ENCODE assay signal across 8 cellular contexts in the genomic region with DNA sequence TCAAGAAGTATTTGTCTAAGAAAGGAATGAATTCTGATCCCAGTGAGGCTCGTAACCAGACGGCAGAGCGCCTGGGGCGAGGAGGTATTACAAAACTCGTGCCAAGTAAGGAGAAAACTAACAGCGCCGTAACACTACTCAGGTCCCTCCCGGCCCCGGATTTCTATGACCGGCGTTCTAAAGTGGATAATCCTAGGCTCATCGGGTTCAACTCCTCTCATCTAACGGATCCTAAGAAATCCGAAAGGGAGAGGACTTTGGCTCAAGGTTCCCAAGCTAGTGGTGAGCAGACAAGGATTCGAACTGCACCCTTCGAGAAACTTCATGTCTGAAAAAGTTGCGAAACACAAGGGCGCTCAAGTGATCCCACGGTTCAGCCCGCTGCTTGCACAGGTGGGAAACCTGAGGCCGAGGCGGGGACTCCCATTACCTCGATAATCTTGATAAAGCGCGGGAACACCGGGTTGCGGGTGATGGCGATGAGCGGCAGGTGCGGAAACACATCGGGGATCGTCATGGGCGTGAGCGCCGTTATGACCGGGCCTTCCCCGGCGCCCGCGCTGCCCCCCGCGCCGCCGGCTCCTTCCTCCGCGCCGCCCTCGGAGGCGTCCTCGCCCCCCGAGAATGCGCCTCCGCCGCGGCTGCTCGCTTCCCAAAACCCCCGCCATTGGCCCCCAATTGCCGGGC. TPM values are rescaled to one million over a fixed set of nuclear protein-coding genes. Genes with fewer than 3 reads are reported as not detected.
A peak's percentile ranks its signal among the peaks of the same experiment; 100 is the strongest.
DNase-seq lines count a peak whose midpoint lies in the region; ATAC-seq, FAIRE-seq and TF ChIP-seq lines count a peak whose summit lies in the region.

No MANE protein-coding gene starts in this region.

- H3K79me2 ChIP-seq in Karpas-422 (ENCODE audit: low read length) (peaks cover 51% of the 10 kb centered on the region), astrocyte (ENCODE audit: insufficient read depth, low read length) (peaks cover 51% of the 10 kb centered on the region)

- no peaks in the 10 kb centered on the region for H3K27me3 Mint-ChIP-seq in activated T-cell treated with anti-CD3 and anti-CD28 coated beads, Interleukin-2, amount 50 U/mL, for 4 hours (ENCODE audit: low read depth)
- H3K27me3 Mint-ChIP-seq in astrocyte (ENCODE audit: low read depth, unreplicated experiment) = no peaks in the 10 kb centered on the region

- no peak for DNase-seq in activated T-cell treated with anti-CD3 and anti-CD28 coated beads, Interleukin-2, amount 50 U/mL, for 4 hours
- DNase-seq in activated T-cell treated with anti-CD3 and anti-CD28 coated beads for 4 hours (no peak), Karpas-422 (peak; percentile 71), astrocyte (ENCODE audit: low read depth) (no peak), kidney (peak; percentile 82), DMS153 treated with DMSO at 0.1 percent for 48 hours (lab: John Stamatoyannopoulos, UW; ENCODE audit: unreplicated experiment) (no peak)
- DNase-seq in stimulated activated effector memory CD8-positive, alpha-beta T cell treated with anti-CD3 and anti-CD28 coated beads, Interleukin-12 subunit alpha, Interleukin-12 subunit beta, amount 100 ng/mL, for 72 hours (ENCODE audit: low spot score in 2 of 2) = peak in 1 of 2 donors; percentile 73

- FAIRE-seq in astrocyte (lab: Jason Lieb, UNC) = no peak
- no peak for FAIRE-seq in kidney (lab: Jason Lieb, UNC)

- H3K4me1 ChIP-seq in Karpas-422 (ENCODE audit: low read length) (peaks cover 22% of the 10 kb centered on the region), astrocyte (ENCODE audit: insufficient read depth, low read length) (peaks cover 27% of the 10 kb centered on the region), kidney (ENCODE audit: control insufficient read depth in 1 of 2, insufficient read depth in 1 of 2, low read depth in 1 of 2, low read length in 2 of 2) (peaks cover 4 to 17% of the 10 kb centered on the region in 2 donors)

- no peaks in the 10 kb centered on the region for H3K27me3 ChIP-seq in Karpas-422 (ENCODE audit: low read length)
- H3K27me3 ChIP-seq in astrocyte (ENCODE audit: insufficient read depth, low read length) = no peaks in the 10 kb centered on the region

- H2AFZ ChIP-seq in Karpas-422 (ENCODE audit: low read length) = no peak overlapping the region
- peak overlapping the region; percentile 38 for H2AFZ ChIP-seq in astrocyte (ENCODE audit: low read depth, low read length)

- H4K20me1 ChIP-seq in Karpas-422 (ENCODE audit: insufficient read depth, low read depth, low read length) (peaks cover 13% of the 10 kb centered on the region), astrocyte (ENCODE audit: insufficient read depth, low read length) (peaks cover 34% of the 10 kb centered on the region)

- H3K27ac Mint-ChIP-seq in astrocyte (ENCODE audit: unreplicated experiment) = peak overlapping the region; percentile 100
- H3K27ac Mint-ChIP-seq in stimulated activated effector memory CD8-positive, alpha-beta T cell treated with anti-CD3 and anti-CD28 coated beads, Interleukin-12 subunit alpha, Interleukin-12 subunit beta, amount 100 ng/mL, for 72 hours = peak overlapping the region; percentile 98

- no peaks in the 10 kb centered on the region for H3K9me3 Mint-ChIP-seq in activated T-cell treated with anti-CD3 and anti-CD28 coated beads, Interleukin-2, amount 50 U/mL, for 4 hours
- no peaks in the 10 kb centered on the region for H3K9me3 Mint-ChIP-seq in astrocyte (ENCODE audit: unreplicated experiment)
- H3K9me3 Mint-ChIP-seq in stimulated activated effector memory CD8-positive, alpha-beta T cell treated with anti-CD3 and anti-CD28 coated beads, Interleukin-12 subunit alpha, Interleukin-12 subunit beta, amount 100 ng/mL, for 72 hours = no peaks in the 10 kb centered on the region

- peak overlapping the region; percentile 93 for H3K4me3 Mint-ChIP-seq in activated T-cell treated with anti-CD3 and anti-CD28 coated beads, Interleukin-2, amount 50 U/mL, for 4 hours
- peak overlapping the region; percentile 98 for H3K4me3 Mint-ChIP-seq in astrocyte (ENCODE audit: unreplicated experiment)
- peak overlapping the region; percentile 90 for H3K4me3 Mint-ChIP-seq in stimulated activated effector memory CD8-positive, alpha-beta T cell treated with anti-CD3 and anti-CD28 coated beads, Interleukin-12 subunit alpha, Interleukin-12 subunit beta, amount 100 ng/mL, for 72 hours

- peaks cover 13% of the 10 kb centered on the region; the same call in 1 of the 2 replicates for H3K36me3 ChIP-seq in Karpas-422 (ENCODE audit: insufficient read depth, low read length)
- H3K36me3 ChIP-seq in astrocyte (ENCODE audit: insufficient read depth, low read length) = peaks cover 2% of the 10 kb centered on the region
- H3K36me3 ChIP-seq in kidney (ENCODE audit: control insufficient read depth in 1 of 2, insufficient read depth in 2 of 2, low read length in 2 of 2) = peaks cover 0 to 3% of the 10 kb centered on the region in 2 donors

- no peak for ATAC-seq in activated T-cell treated with anti-CD3 and anti-CD28 coated beads, Interleukin-2, amount 50 U/mL, for 4 hours
- no peak for ATAC-seq in stimulated activated effector memory CD8-positive, alpha-beta T cell treated with anti-CD3 and anti-CD28 coated beads, Interleukin-12 subunit alpha, Interleukin-12 subunit beta, amount 100 ng/mL, for 72 hours
- no peak for ATAC-seq in GM21526 (IDR thresholded peaks at IDR 0.05; ENCODE audit: low FRiP score, unreplicated experiment)

- peak overlapping the region; percentile 82 for H3K9ac ChIP-seq in Karpas-422 (ENCODE audit: low read length)
- H3K9ac ChIP-seq in astrocyte (ENCODE audit: low read length) = peak overlapping the region; percentile 96
- peak overlapping the region; percentile 71 to 80 for H3K9ac ChIP-seq in kidney (ENCODE audit: low read length in 2 of 2)

- H3K9me3 ChIP-seq in Karpas-422 (ENCODE audit: low read length) (no peaks in the 10 kb centered on the region), astrocyte (ENCODE audit: insufficient read depth, low read depth, low read length) (no peaks in the 10 kb centered on the region), kidney (ENCODE audit: control insufficient read depth in 1 of 2, low read length in 2 of 2) (no peaks in the 10 kb centered on the region)

- H3K4me1 Mint-ChIP-seq in activated T-cell treated with anti-CD3 and anti-CD28 coated beads, Interleukin-2, amount 50 U/mL, for 4 hours (ENCODE audit: low read depth) = peaks cover 31% of the 10 kb centered on the region
- peaks cover 15% of the 10 kb centered on the region for H3K4me1 Mint-ChIP-seq in astrocyte (ENCODE audit: low read depth, unreplicated experiment)
- peaks cover 13% of the 10 kb centered on the region for H3K4me1 Mint-ChIP-seq in stimulated activated effector memory CD8-positive, alpha-beta T cell treated with anti-CD3 and anti-CD28 coated beads, Interleukin-12 subunit alpha, Interleukin-12 subunit beta, amount 100 ng/mL, for 72 hours

- H3K4me3 ChIP-seq in Karpas-422 (ENCODE audit: low read length) (peak overlapping the region; percentile 82), astrocyte (ENCODE audit: insufficient read depth, low read depth, low read length) (peak overlapping the region; percentile 90), kidney (ENCODE audit: low read length in 2 of 2) (peak overlapping the region; percentile 81 to 98)

- H3K27ac ChIP-seq in Karpas-422 (ENCODE audit: low read length) (peak overlapping the region; percentile 77; the same call in 1 of the 2 replicates), astrocyte (ENCODE audit: low read depth, low read length) (peak overlapping the region; percentile 95), kidney (ENCODE audit: low read depth in 2 of 2, low read length in 2 of 2) (peak overlapping the region; percentile 94 to 98)

- TF ChIP-seq CTCF in astrocyte (IDR thresholded peaks at IDR 0.05; ENCODE audit: insufficient read depth, low read depth, low read length) (no peak), kidney (IDR thresholded peaks at IDR 0.05; ENCODE audit: borderline replicate concordance, extremely low read depth, insufficient read depth) (no peak)

- H3K9me2 ChIP-seq in Karpas-422 (replicated peaks; ENCODE audit: insufficient read depth, low read length) = no peaks in the 10 kb centered on the region

- H3K4me2 ChIP-seq in Karpas-422 (ENCODE audit: low read depth, low read length, poor library complexity, severe bottlenecking) (peak overlapping the region; percentile 98), astrocyte (ENCODE audit: low read length) (peak overlapping the region; percentile 91)

- H3K36me3 Mint-ChIP-seq in activated T-cell treated with anti-CD3 and anti-CD28 coated beads, Interleukin-2, amount 50 U/mL, for 4 hours (ENCODE audit: insufficient read depth) = peaks cover 18% of the 10 kb centered on the region
- no peaks in the 10 kb centered on the region for H3K36me3 Mint-ChIP-seq in astrocyte (ENCODE audit: low read depth, unreplicated experiment)
- H3K36me3 Mint-ChIP-seq in stimulated activated effector memory CD8-positive, alpha-beta T cell treated with anti-CD3 and anti-CD28 coated beads, Interleukin-12 subunit alpha, Interleukin-12 subunit beta, amount 100 ng/mL, for 72 hours = peaks cover 71% of the 10 kb centered on the region

- intact Hi-C loops in kidney (cut with DNase I) = no loop called here

RNA-seq across cellular contexts. Expression of a gene that starts 0.5 kb away (rescaled TPM):
- total RNA-seq in activated T-cell treated with anti-CD3 and anti-CD28 coated beads, Interleukin-2, amount 50 U/mL, for 4 hours = 100 to 1,000 TPM; 286 to 342 (median 328) TPM
- total RNA-seq in Karpas-422 (2014; rRNA removed; shearing (Covaris generic); ENCODE audit: low replicate concordance) = 65.7 and 165 TPM in 2 replicates
- total RNA-seq in astrocyte (77.8 and 85.2 TPM in 2 replicates), kidney (67.1 TPM)
- 71.5 TPM for polyA plus RNA-seq in kidney (ENCODE audit: insufficient read depth, low read depth, low replicate concordance)

RNA-seq across cellular contexts. Expression of a gene that starts 1.0 kb away (rescaled TPM):
- not detected for total RNA-seq in activated T-cell treated with anti-CD3 and anti-CD28 coated beads, Interleukin-2, amount 50 U/mL, for 4 hours
- not detected in 2 replicates for total RNA-seq in Karpas-422 (2014; rRNA removed; shearing (Covaris generic); ENCODE audit: low replicate concordance)
- total RNA-seq in astrocyte = not detected in 2 replicates
- not detected for total RNA-seq in kidney
- not detected for polyA plus RNA-seq in kidney (ENCODE audit: insufficient read depth, low read depth, low replicate concordance)

RNA-seq across cellular contexts. Expression of a gene that starts 29.3 kb away (rescaled TPM):
- 1,000 to 10,000 TPM; 1,683 to 1,753 (median 1,705) TPM for total RNA-seq in activated T-cell treated with anti-CD3 and anti-CD28 coated beads, Interleukin-2, amount 50 U/mL, for 4 hours
- total RNA-seq in Karpas-422 (2014; rRNA removed; shearing (Covaris generic); ENCODE audit: low replicate concordance) = 3,189 and 3,229 TPM in 2 replicates
- total RNA-seq in astrocyte (894 and 943 TPM in 2 replicates), kidney (564 TPM)
- 1,593 TPM for polyA plus RNA-seq in kidney (ENCODE audit: insufficient read depth, low read depth, low replicate concordance)

RNA-seq across cellular contexts. Expression of a gene that starts 38.6 kb away (rescaled TPM):
- 1 to 10 TPM; 2.6 to 2.7 (median 2.7) TPM for total RNA-seq in activated T-cell treated with anti-CD3 and anti-CD28 coated beads, Interleukin-2, amount 50 U/mL, for 4 hours
- 6.9 and 9.0 TPM in 2 replicates for total RNA-seq in Karpas-422 (2014; rRNA removed; shearing (Covaris generic); ENCODE audit: low replicate concordance)
- 8.4 and 9.8 TPM in 2 replicates for total RNA-seq in astrocyte
- 7.8 TPM for total RNA-seq in kidney
- polyA plus RNA-seq in kidney (ENCODE audit: insufficient read depth, low read depth, low replicate concordance) = 29.9 TPM

RNA-seq across cellular contexts. Expression of a gene that starts 39.1 kb away (rescaled TPM):
- total RNA-seq in activated T-cell treated with anti-CD3 and anti-CD28 coated beads, Interleukin-2, amount 50 U/mL, for 4 hours = 100 to 1,000 TPM in 2 of 3 donors, 10 to 100 TPM in 1; 90.0 to 107 (median 103) TPM
- total RNA-seq in Karpas-422 (2014; rRNA removed; shearing (Covaris generic); ENCODE audit: low replicate concordance) = 63.4 and 118 TPM in 2 replicates
- 48.0 and 49.3 TPM in 2 replicates for total RNA-seq in astrocyte
- total RNA-seq in kidney = 74.6 TPM
- 244 TPM for polyA plus RNA-seq in kidney (ENCODE audit: insufficient read depth, low read depth, low replicate concordance)

Comparison
In these comparisons a context has a peak if more than half of its experiments do, and no peak if none do; other contexts are left out.
1. DNase-seq: peak in Karpas-422 (single experiment) and kidney (single experiment); none in activated T-cell treated with anti-CD3 and anti-CD28 coated beads, Interleukin-2, amount 50 U/mL, for 4 hours (single experiment), activated T-cell treated with anti-CD3 and anti-CD28 coated beads for 4 hours (single experiment), astrocyte (single experiment) and DMS153 treated with DMSO at 0.1 percent for 48 hours (single experiment).
2. Peak in every context shown above with its lines, with median percentiles within 50 percentile points of each other: H3K4me3 Mint-ChIP-seq, H3K27ac ChIP-seq, H3K4me3 ChIP-seq and H3K9ac ChIP-seq.